In the genomic region with DNA sequence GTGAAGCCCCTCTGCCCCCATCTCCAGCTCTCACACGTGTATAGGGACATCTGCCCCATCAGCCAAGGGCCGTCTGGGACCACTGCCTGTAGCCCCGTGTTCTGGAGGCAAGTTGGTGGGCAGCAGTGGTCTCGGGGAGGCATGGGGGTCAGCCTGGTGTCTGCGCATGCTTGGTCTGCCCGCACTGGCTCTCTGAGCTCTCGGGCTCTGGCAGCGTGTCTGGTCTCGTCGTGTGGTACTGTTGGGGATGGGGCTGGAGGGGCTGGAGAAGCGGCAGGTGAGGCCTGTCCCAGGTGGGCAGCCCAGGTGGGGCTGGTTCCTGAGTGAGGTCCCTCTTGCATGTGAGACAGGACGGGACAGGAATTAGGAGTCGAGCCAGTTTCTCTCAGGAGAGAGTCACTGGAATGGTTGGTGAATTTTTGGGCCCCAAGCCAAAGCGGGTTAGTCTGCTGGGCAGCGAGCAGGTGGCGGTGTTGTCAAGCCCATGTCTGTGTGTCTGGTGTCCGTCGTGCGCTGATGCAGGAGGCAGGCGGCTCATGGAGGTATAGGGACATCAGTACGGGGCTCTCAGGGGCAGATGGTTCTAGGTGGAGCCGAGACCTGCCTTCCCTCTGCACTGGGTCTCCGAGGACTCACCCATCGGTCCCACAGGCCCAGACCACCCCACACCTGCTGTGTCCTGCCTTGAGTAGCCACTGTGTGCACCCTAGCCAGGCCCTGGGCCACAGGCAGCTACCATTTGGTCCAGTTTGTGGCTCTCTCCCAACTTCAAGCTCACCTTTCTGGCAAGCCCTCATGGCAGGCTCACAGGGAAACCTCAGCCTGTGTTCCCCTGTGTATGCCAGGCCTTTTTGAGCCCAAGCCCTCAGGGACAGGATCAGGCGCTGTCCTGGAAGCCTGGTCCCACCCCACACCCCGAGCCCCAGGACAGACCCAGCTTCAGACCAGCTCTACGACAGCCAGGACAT, we compare ENCODE assay signal across 24 cellular contexts. TPM values are rescaled to one million over a fixed set of nuclear protein-coding genes. Genes with fewer than 3 reads are reported as not detected.
A peak's percentile ranks its signal among the peaks of the same experiment; 100 is the strongest.
DNase-seq lines count a peak whose midpoint lies in the region; ATAC-seq and TF ChIP-seq lines count a peak whose summit lies in the region.
"Had no signal": no experiment of that assay in that cellular context is flagged by ENCODE, and none has a peak within 500 bp of the region (broad histone marks: within the 10 kb centered on the region; RNA-seq: fewer than 3 reads in every experiment).

No MANE protein-coding gene starts in this region.

- POLR2A ChIA-PET in Panc1 (lab: Charles Lee) = no interaction called here
- POLR2A ChIA-PET in activated CD4-positive, alpha-beta T cell treated with anti-CD3 and anti-CD28 coated beads for 36 hours (lab: Charles Lee) = no interaction called here

- no peak overlapping the region for H3K27ac Mint-ChIP-seq in activated CD4-positive, alpha-beta T cell treated with anti-CD3 and anti-CD28 coated beads for 36 hours

- no peaks in the 10 kb centered on the region for H3K36me3 Mint-ChIP-seq in activated CD4-positive, alpha-beta T cell treated with anti-CD3 and anti-CD28 coated beads for 36 hours (ENCODE audit: low read depth)
- H3K36me3 Mint-ChIP-seq: IgD-negative memory B cell had no signal

- no peaks in the 10 kb centered on the region for H3K36me3 ChIP-seq in Panc1 (ENCODE audit: control insufficient read depth, insufficient read depth, low read length)
- no peaks in the 10 kb centered on the region for H3K36me3 ChIP-seq in mammary epithelial cell (ENCODE audit: insufficient read depth, low read length)
- H3K36me3 ChIP-seq in osteoblast (ENCODE audit: insufficient read depth, low read length) = peaks cover 5% of the 10 kb centered on the region
- H3K36me3 ChIP-seq: lower lobe of right lung had no signal

- H3K4me1 ChIP-seq in Panc1 (ENCODE audit: control insufficient read depth, insufficient read depth, low read length) = no peaks in the 10 kb centered on the region
- H3K4me1 ChIP-seq in mammary epithelial cell (ENCODE audit: insufficient read depth, low read length) = peaks cover 33% of the 10 kb centered on the region
- peaks cover 14% of the 10 kb centered on the region for H3K4me1 ChIP-seq in osteoblast (ENCODE audit: insufficient read depth, low read length)

- H4K20me1 ChIP-seq in mammary epithelial cell (ENCODE audit: insufficient read depth, low read length) (no peaks in the 10 kb centered on the region), osteoblast (ENCODE audit: insufficient read depth, low read length) (peaks cover 8% of the 10 kb centered on the region)

- H3K4me3 ChIP-seq in Panc1 (ENCODE audit: low read depth in 2 of 2, low read length in 2 of 2) (no peak overlapping the region), mammary epithelial cell (replicated peaks in 1 of 3; ENCODE audit: insufficient read depth in 1 of 3, low read depth in 2 of 3, low read length in 3 of 3) (peak overlapping the region in 2 of 3 experiments; percentile 21 to 24), osteoblast (ENCODE audit: insufficient read depth, low read length) (no peak overlapping the region)
- H3K4me3 ChIP-seq: dorsolateral prefrontal cortex, lower lobe of right lung, upper lobe of left lung had no signal

- no peaks in the 10 kb centered on the region for H3K27me3 Mint-ChIP-seq in activated CD4-positive, alpha-beta T cell treated with anti-CD3 and anti-CD28 coated beads for 36 hours

- peak overlapping the region; percentile 82 for H3K4me2 ChIP-seq in mammary epithelial cell (ENCODE audit: insufficient read depth, low read depth, low read length)
- no peak overlapping the region for H3K4me2 ChIP-seq in osteoblast (ENCODE audit: insufficient read depth, low read length)

- H3K27me3 ChIP-seq in Panc1 (ENCODE audit: control insufficient read depth, insufficient read depth, low read length) (no peaks in the 10 kb centered on the region), mammary epithelial cell (ENCODE audit: insufficient read depth, low read length) (no peaks in the 10 kb centered on the region), osteoblast (ENCODE audit: insufficient read depth, low read length) (no peaks in the 10 kb centered on the region)
- H3K27me3 ChIP-seq: dorsolateral prefrontal cortex, upper lobe of left lung had no signal

- no TSS peak for BruUV-seq in Panc1 (replicated peaks; lab: Mats Ljungman, UMichigan)
- no TSS peak for BruUV-seq in mammary epithelial cell (replicated peaks; lab: Mats Ljungman, UMichigan)

- no peak overlapping the region for H3K9ac ChIP-seq in mammary epithelial cell (ENCODE audit: insufficient read depth, low read length)

- no peak overlapping the region for H3K4me3 Mint-ChIP-seq in activated CD4-positive, alpha-beta T cell treated with anti-CD3 and anti-CD28 coated beads for 36 hours
- H3K4me3 Mint-ChIP-seq: IgD-negative memory B cell had no signal

- WGBS in mammary epithelial cell (ENCODE audit: low coverage, missing lambda C conversion rate) = 17% methylated on average over 15 of the region's 27 CpGs

- TF ChIP-seq CTCF in Panc1 (IDR thresholded peaks at IDR 0.05) (no peak), mammary epithelial cell (conservative IDR thresholded peaks at IDR 0.05 in 1 of 2, IDR thresholded peaks at IDR 0.05 in 1 of 2; ENCODE audit: extremely low read depth in 1 of 2, insufficient read depth in 1 of 2, low read depth in 1 of 2, low read length in 2 of 2) (peak; percentile 43 to 72), osteoblast (IDR thresholded peaks at IDR 0.05; ENCODE audit: extremely low read depth, low read depth, low read length) (no peak)

- intact Hi-C loops in Panc1 (cut with micrococcal nuclease; ENCODE audit: unreplicated experiment) (no loop called here), mammary epithelial cell (cut with micrococcal nuclease) (loop anchor here (1.0 to 5.0 kb wide), 7 partner anchors 59 to 321 kb away; a partner anchor contains a TSS)
- intact Hi-C loops in activated CD4-positive, alpha-beta T cell treated with anti-CD3 and anti-CD28 coated beads for 36 hours (cut with DNase I, micrococcal nuclease) = no loop called here

- dilution Hi-C loops in mammary epithelial cell (cut with HindIII; ENCODE audit: low sequenced_read_pairs) = no loop called here

- no peaks in the 10 kb centered on the region for H3K9me3 Mint-ChIP-seq in activated CD4-positive, alpha-beta T cell treated with anti-CD3 and anti-CD28 coated beads for 36 hours (ENCODE audit: low read depth)

- H3K4me1 Mint-ChIP-seq in activated CD4-positive, alpha-beta T cell treated with anti-CD3 and anti-CD28 coated beads for 36 hours = no peaks in the 10 kb centered on the region
- H3K4me1 Mint-ChIP-seq: IgD-negative memory B cell had no signal

- H3K9me3 ChIP-seq in Panc1 (ENCODE audit: control insufficient read depth, insufficient read depth, low read depth, low read length) = no peaks in the 10 kb centered on the region
- H3K9me3 ChIP-seq in mammary epithelial cell (replicated peaks; ENCODE audit: insufficient read depth, low read length) = no peaks in the 10 kb centered on the region
- no peaks in the 10 kb centered on the region for H3K9me3 ChIP-seq in osteoblast (ENCODE audit: low read depth, low read length)
- H3K9me3 ChIP-seq: lower lobe of right lung, upper lobe of left lung had no signal

- no peaks in the 10 kb centered on the region for H3K79me2 ChIP-seq in mammary epithelial cell (ENCODE audit: insufficient read depth, low read length)
- H3K79me2 ChIP-seq in osteoblast (ENCODE audit: insufficient read depth, low read length) = no peaks in the 10 kb centered on the region

- H3K27ac ChIP-seq in Panc1 (ENCODE audit: low read length) (no peak overlapping the region), mammary epithelial cell (ENCODE audit: insufficient read depth, low read depth, low read length) (no peak overlapping the region), osteoblast (ENCODE audit: low read depth, low read length) (no peak overlapping the region)
- H3K27ac ChIP-seq: 22Rv1, lower lobe of right lung, upper lobe of left lung had no signal

- H2AFZ ChIP-seq in mammary epithelial cell (ENCODE audit: low read depth, low read length) = peak overlapping the region; percentile 51
- H2AFZ ChIP-seq in osteoblast (ENCODE audit: low read length) = no peak overlapping the region

- in situ Hi-C loops in Panc1 (cut with HindIII; ENCODE audit: low pct_unique_long_range_greater_than_20kb, low sequenced_read_pairs) = no loop called here
- in situ Hi-C loops in mammary epithelial cell (cut with MboI; ENCODE audit: low sequenced_read_pairs in 2 of 2) = no loop called here

- DNase-seq in DMS 273 (lab: John Stamatoyannopoulos, UW; ENCODE audit: unreplicated experiment) (peak; percentile 70), DMS 273 treated with DMSO at 0.1 percent for 48 hours (lab: John Stamatoyannopoulos, UW) (no peak), Panc1 (ENCODE audit: low read depth, low spot score) (no peak), mammary epithelial cell (peak; percentile 79), osteoblast (ENCODE audit: insufficient read length, low spot score, missing footprints) (peak; percentile 77), NCI-H1436 (lab: John Stamatoyannopoulos, UW) (no peak)
- no peak for DNase-seq in activated CD4-positive, alpha-beta T cell treated with anti-CD3 and anti-CD28 coated beads for 36 hours
- DNase-seq: activated CD4-positive, alpha-beta T cell treated with anti-CD3 and anti-CD28 coated beads, Interleukin-2, amount 50 U/mL, for 48 hours; activated naive CD4-positive, alpha-beta T cell; activated T-cell treated with anti-CD3 and anti-CD28 coated beads for 4 hours; amniotic stem cell; EL; hypothalamus; lower lobe of right lung; NCI-H2081; nucleus accumbens had no signal

- ATAC-seq in Panc1 = 0 out of 2 replicates have a peak, but pooled peaks have one; percentile 5
- no peak for ATAC-seq in activated CD4-positive, alpha-beta T cell treated with anti-CD3 and anti-CD28 coated beads for 36 hours
- no peak for ATAC-seq in GM19324 (IDR thresholded peaks at IDR 0.05; ENCODE audit: low FRiP score, unreplicated experiment)
- ATAC-seq: lower lobe of right lung had no signal

- CTCF ChIA-PET in Panc1 (lab: Charles Lee) (interaction anchor here (1.3 kb wide), 1 partner anchor 74 kb away, joined by 3 read pairs; no protein-coding TSS in a partner anchor), mammary epithelial cell (lab: Charles Lee; ENCODE audit: low non-redundant PET) (interaction anchor here (2.1 kb wide), 1 partner anchor 74 kb away, joined by 11 read pairs; no protein-coding TSS in a partner anchor)
- CTCF ChIA-PET in activated CD4-positive, alpha-beta T cell treated with anti-CD3 and anti-CD28 coated beads for 36 hours (lab: Charles Lee) = interaction anchor here (0.7 kb wide), 1 partner anchor 9 kb away, joined by 3 read pairs; no protein-coding TSS in a partner anchor

RNA-seq across cellular contexts. Expression of a gene that starts 18.2 kb away (rescaled TPM):
- total RNA-seq in Panc1 (2021; ENCODE audit: unreplicated experiment) = 0.69 TPM
- polyA plus RNA-seq in Panc1 (2012; ENCODE audit: insufficient read length) = 0.80 TPM
- 1 to 10 TPM in 1 of 2 donors, not detected in 1; 1.2 TPM for total RNA-seq in mammary epithelial cell
- not detected for polyA plus RNA-seq in mammary epithelial cell
- polyA minus RNA-seq in mammary epithelial cell = not detected
- total RNA-seq in osteoblast = 12.4 and 14.8 TPM in 2 replicates
- not detected for total RNA-seq in activated CD4-positive, alpha-beta T cell treated with anti-CD3 and anti-CD28 coated beads for 36 hours
- total RNA-seq: epithelial cell of proximal tubule, frontal cortex, NCI-H460 had no signal
- polyA plus RNA-seq: IgD-negative memory B cell had no signal

RNA-seq across cellular contexts. Expression of a gene that starts 58.9 kb away (rescaled TPM):
- total RNA-seq in Panc1 (2021; ENCODE audit: unreplicated experiment) (62.2 TPM), mammary epithelial cell (10 to 100 TPM; 74.5 to 82.0 TPM), osteoblast (36.6 and 41.0 TPM in 2 replicates)
- 53.7 TPM for polyA plus RNA-seq in Panc1 (2012; ENCODE audit: insufficient read length)
- 49.9 TPM for polyA plus RNA-seq in mammary epithelial cell
- polyA minus RNA-seq in mammary epithelial cell = 163 TPM
- total RNA-seq in activated CD4-positive, alpha-beta T cell treated with anti-CD3 and anti-CD28 coated beads for 36 hours = 10 to 100 TPM; 72.4 to 74.0 TPM

Comparison
In these comparisons a context has a peak if more than half of its experiments do, and no peak if none do; other contexts are left out.
1. DNase-seq: peak in DMS 273 (single experiment), mammary epithelial cell (single experiment) and osteoblast (single experiment); none in DMS 273 treated with DMSO at 0.1 percent for 48 hours (single experiment), Panc1 (single experiment), activated CD4-positive, alpha-beta T cell treated with anti-CD3 and anti-CD28 coated beads for 36 hours (single experiment) and NCI-H1436 (single experiment).
2. H3K4me3 ChIP-seq: peak in mammary epithelial cell (2 of 3); none in Panc1 (0 of 2) and osteoblast (single experiment).
3. CTCF ChIP-seq: peak in mammary epithelial cell (2 of 2); none in Panc1 (single experiment) and osteoblast (single experiment).